Comparison of ENCODE assay signal across 8 cellular contexts in genomic region chr4:47914219-47914925, GRCh38. TPM values are rescaled to one million over a fixed set of nuclear protein-coding genes. Genes with fewer than 3 reads are reported as not detected.
DNase-seq lines count a peak whose midpoint lies in the region; ATAC-seq, FAIRE-seq and TF ChIP-seq lines count a peak whose summit lies in the region.

NFXL1 (minus strand) TSS chr4:47914583; CDS start chr4:47914203, 380 bp downstream.

- H3K4me3 Mint-ChIP-seq in T-helper 2 cell treated with Interferon-gamma antibody and Interleukin-4, amounts not matched to agents 5 μg/mL and 100 μg/mL, for 36 hours, result peak within 1 kb of the TSS; percentile 92
- H3K4me3 Mint-ChIP-seq in astrocyte (ENCODE audit: unreplicated experiment), result peak within 1 kb of the TSS; percentile 96

- H3K36me3 ChIP-seq in astrocyte (ENCODE audit: insufficient read depth, low read length), result no peaks in the 10 kb centered on the region
- H3K36me3 ChIP-seq in uterus, result no peaks in the 10 kb centered on the region

- peaks cover 23% of the 10 kb centered on the region for H3K4me1 Mint-ChIP-seq in T-helper 2 cell treated with Interferon-gamma antibody and Interleukin-4, amounts not matched to agents 5 μg/mL and 100 μg/mL, for 36 hours (ENCODE audit: low read depth)
- H3K4me1 Mint-ChIP-seq in astrocyte (ENCODE audit: low read depth, unreplicated experiment), result peaks cover 11% of the 10 kb centered on the region

- H3K36me3 Mint-ChIP-seq in T-helper 2 cell treated with Interferon-gamma antibody and Interleukin-4, amounts not matched to agents 5 μg/mL and 100 μg/mL, for 36 hours (ENCODE audit: low read depth), result peaks cover 18% of the 10 kb centered on the region
- no peaks in the 10 kb centered on the region for H3K36me3 Mint-ChIP-seq in astrocyte (ENCODE audit: low read depth, unreplicated experiment)

- H3K27ac Mint-ChIP-seq in T-helper 2 cell treated with Interferon-gamma antibody and Interleukin-4, amounts not matched to agents 5 μg/mL and 100 μg/mL, for 36 hours, result peak within 1 kb of the TSS; percentile 91
- peak within 1 kb of the TSS; percentile 90 for H3K27ac Mint-ChIP-seq in astrocyte (ENCODE audit: unreplicated experiment)

- H2AFZ ChIP-seq in astrocyte (ENCODE audit: low read depth, low read length), result peak within 1 kb of the TSS; percentile 99

- intact Hi-C loops in uterus (cut with DNase I; ENCODE audit: low total_unique reads), result no loop called here

- peak within 1 kb of the TSS; percentile 88 for H3K4me2 ChIP-seq in astrocyte (ENCODE audit: low read length)

- H3K9ac ChIP-seq in astrocyte (ENCODE audit: low read length), result peak within 1 kb of the TSS; percentile 98

- H3K9me3 ChIP-seq in astrocyte (ENCODE audit: insufficient read depth, low read depth, low read length) (no peaks in the 10 kb centered on the region), uterus (no peaks in the 10 kb centered on the region)

- peak within 1 kb of the TSS; percentile 99 for H3K4me3 ChIP-seq in astrocyte (ENCODE audit: insufficient read depth, low read depth, low read length)
- peak within 1 kb of the TSS; percentile 67 to 76 for H3K4me3 ChIP-seq in uterus

- H3K4me1 ChIP-seq in astrocyte (ENCODE audit: insufficient read depth, low read length) (peaks cover 8% of the 10 kb centered on the region), uterus (no peaks in the 10 kb centered on the region)

- H3K27ac ChIP-seq in astrocyte (ENCODE audit: low read depth, low read length) (peak within 1 kb of the TSS; percentile 89), uterus (peak within 1 kb of the TSS; percentile 70 to 77)

- TF ChIP-seq CTCF in astrocyte (IDR thresholded peaks at IDR 0.05; ENCODE audit: insufficient read depth, low read depth, low read length), result no peak
- TF ChIP-seq CTCF in uterus (IDR thresholded peaks at IDR 0.05), result no peak

- ATAC-seq in GM18508 (IDR thresholded peaks at IDR 0.05; ENCODE audit: insufficient read depth, unreplicated experiment), result peak; percentile 90
- ATAC-seq in HG02981 (IDR thresholded peaks at IDR 0.05; ENCODE audit: unreplicated experiment), result peak; percentile 98

- H3K79me2 ChIP-seq in astrocyte (ENCODE audit: insufficient read depth, low read length), result peaks cover 42% of the 10 kb centered on the region

- no peaks in the 10 kb centered on the region for H3K27me3 ChIP-seq in astrocyte (ENCODE audit: insufficient read depth, low read length)
- H3K27me3 ChIP-seq in uterus, result no peaks in the 10 kb centered on the region

- peaks cover 5% of the 10 kb centered on the region for H4K20me1 ChIP-seq in astrocyte (ENCODE audit: insufficient read depth, low read length)

- peak; percentile 97 for DNase-seq in NCI-H2029 (lab: John Stamatoyannopoulos, UW)
- peak; percentile 94 for DNase-seq in T-helper 2 cell treated with Interferon-gamma antibody and Interleukin-4, amounts not matched to agents 5 μg/mL and 100 μg/mL, for 36 hours (ENCODE audit: low spot score)
- peak; percentile 94 for DNase-seq in astrocyte (ENCODE audit: low read depth)
- DNase-seq in hepatic stellate cell (ENCODE audit: low spot score), result peak; percentile 91
- peak; percentile 97 for DNase-seq in putamen (ENCODE audit: low spot score)
- peak; percentile 96 to 97 for DNase-seq in uterus

- H3K9me3 Mint-ChIP-seq in T-helper 2 cell treated with Interferon-gamma antibody and Interleukin-4, amounts not matched to agents 5 μg/mL and 100 μg/mL, for 36 hours, result peaks cover 15% of the 10 kb centered on the region
- peaks cover 7% of the 10 kb centered on the region for H3K9me3 Mint-ChIP-seq in astrocyte (ENCODE audit: unreplicated experiment)

- TF ChIP-seq POLR2A in uterus (IDR thresholded peaks at IDR 0.05), result peak; percentile 67 to 80

- no peaks in the 10 kb centered on the region for H3K27me3 Mint-ChIP-seq in T-helper 2 cell treated with Interferon-gamma antibody and Interleukin-4, amounts not matched to agents 5 μg/mL and 100 μg/mL, for 36 hours (ENCODE audit: low read depth)
- H3K27me3 Mint-ChIP-seq in astrocyte (ENCODE audit: low read depth, unreplicated experiment), result no peaks in the 10 kb centered on the region

- FAIRE-seq in astrocyte (lab: Jason Lieb, UNC), result peak; percentile 39

RNA-seq across cellular contexts. Expression of gene NFXL1, which starts in this region (rescaled TPM):
- 11.7 and 13.0 TPM in 2 replicates for total RNA-seq in astrocyte
- total RNA-seq in uterus, result 10 to 100 TPM in 3 of 4 donors, 1 to 10 TPM in 1; 5.9 to 24.9 (median 19.6) TPM

Comparison
In these comparisons a context has a peak if more than half of its experiments do, and no peak if none do; other contexts are left out.
1. Peak in every context shown above with its lines: DNase-seq, ATAC-seq, H3K4me3 ChIP-seq and H3K27ac ChIP-seq.